In genomic region chr5:72244862-72245371, GRCh38 we compare ENCODE assay signal across 8 cellular contexts.
A peak's percentile ranks its signal among the peaks of the same experiment; 100 is the strongest.
DNase-seq lines count a peak whose midpoint lies in the region; ATAC-seq and TF ChIP-seq lines count a peak whose summit lies in the region.

No MANE protein-coding gene starts in this region.

- peaks cover 35% of the 10 kb centered on the region for H3F3A ChIP-seq in GM23248 (ENCODE audit: insufficient read depth)

- ATAC-seq in WTC11 = peak; percentile 92

- H3K27me3 Mint-ChIP-seq in WTC11 (ENCODE audit: low read depth) = no peaks in the 10 kb centered on the region

- CTCF ChIA-PET in WTC11 (lab: Charles Lee) = interaction anchor here (0.6 to 1.3 kb wide), 13 partner anchors 9 to 464 kb away, joined by 3 to 7 read pairs (median 3); no protein-coding TSS in a partner anchor

- in situ Hi-C loops in GM23248 (cut with MboI) = no loop called here

- H3K4me1 ChIP-seq in GM23248 (ENCODE audit: insufficient read depth) = peaks cover 57% of the 10 kb centered on the region
- peaks cover 26% of the 10 kb centered on the region for H3K4me1 ChIP-seq in Karpas-422 (ENCODE audit: low read length)
- H3K4me1 ChIP-seq in right atrium auricular region = peaks cover 0 to 55% of the 10 kb centered on the region in 2 donors

- POLR2A ChIA-PET in WTC11 (lab: Charles Lee) = no interaction called here

- peaks cover 44% of the 10 kb centered on the region for H3K79me2 ChIP-seq in GM23248 (ENCODE audit: insufficient read depth)
- peaks cover 92% of the 10 kb centered on the region for H3K79me2 ChIP-seq in Karpas-422 (ENCODE audit: low read length)

- H3K9ac ChIP-seq in GM23248 (no peak overlapping the region), Karpas-422 (ENCODE audit: low read length) (no peak overlapping the region)

- H3K27me3 ChIP-seq in GM23248 (replicated peaks; ENCODE audit: insufficient read depth) = no peaks in the 10 kb centered on the region
- H3K27me3 ChIP-seq in Karpas-422 (ENCODE audit: low read length) = no peaks in the 10 kb centered on the region
- H3K27me3 ChIP-seq in right atrium auricular region = no peaks in the 10 kb centered on the region

- TF ChIP-seq CTCF in WTC11 (IDR thresholded peaks at IDR 0.05) (no peak), right atrium auricular region (IDR thresholded peaks at IDR 0.05) (peak in 1 of 2 donors; percentile 36)

- H2AFZ ChIP-seq in GM23248 (no peak overlapping the region), Karpas-422 (ENCODE audit: low read length) (no peak overlapping the region)

- H3K9me3 ChIP-seq in GM23248 (ENCODE audit: low read depth) (no peaks in the 10 kb centered on the region), Karpas-422 (ENCODE audit: low read length) (no peaks in the 10 kb centered on the region), right atrium auricular region (no peaks in the 10 kb centered on the region)

- peak; percentile 14 for DNase-seq in DMS79 treated with DMSO at 0.1 percent for 48 hours (lab: John Stamatoyannopoulos, UW)
- DNase-seq in DMS79 (lab: John Stamatoyannopoulos, UW) = no peak
- DNase-seq in GM23248 = peak; percentile 78
- peak; percentile 75 for DNase-seq in Karpas-422
- peak; percentile 21 for DNase-seq in WTC11 (ENCODE audit: low spot score)
- no peak for DNase-seq in right atrium auricular region (ENCODE audit: low spot score)
- peak; percentile 87 for DNase-seq in superior temporal gyrus (ENCODE audit: extremely low spot score)
- no peak for DNase-seq in NOMO-1 (lab: John Stamatoyannopoulos, UW; ENCODE audit: unreplicated experiment in 2 of 2)

- H3K36me3 Mint-ChIP-seq in WTC11 = no peaks in the 10 kb centered on the region

- no peak overlapping the region for H3K4me3 Mint-ChIP-seq in WTC11

- WGBS in GM23248 (ENCODE audit: low coverage in 1 of 2, low lambda C conversion rate in 2 of 2, missing lambda C conversion rate in 2 of 2), 2 experiments = 96 to 97% methylated on average over 2 of the region's 2 CpGs

- no peak overlapping the region for H3K4me2 ChIP-seq in GM23248 (ENCODE audit: unreplicated experiment)
- no peak overlapping the region for H3K4me2 ChIP-seq in Karpas-422 (ENCODE audit: low read depth, low read length, poor library complexity, severe bottlenecking)

- H3K27ac Mint-ChIP-seq in WTC11 = peak overlapping the region; percentile 92

- no peak overlapping the region for H3K4me3 ChIP-seq in GM23248
- H3K4me3 ChIP-seq in Karpas-422 (ENCODE audit: low read length) = no peak overlapping the region
- no peak overlapping the region for H3K4me3 ChIP-seq in right atrium auricular region

- no peak overlapping the region for H3K27ac ChIP-seq in GM23248
- H3K27ac ChIP-seq in Karpas-422 (ENCODE audit: low read length) = peak overlapping the region; percentile 41
- H3K27ac ChIP-seq in right atrium auricular region = peak overlapping the region; percentile 62 to 85

- H4K20me1 ChIP-seq in GM23248 (ENCODE audit: insufficient read depth) (no peaks in the 10 kb centered on the region), Karpas-422 (ENCODE audit: insufficient read depth, low read depth, low read length) (no peaks in the 10 kb centered on the region)

- H3K9me3 Mint-ChIP-seq in WTC11 = no peaks in the 10 kb centered on the region

- H3K4me1 Mint-ChIP-seq in WTC11 = peaks cover 74% of the 10 kb centered on the region

- H3K36me3 ChIP-seq in GM23248 (ENCODE audit: low read depth) (no peaks in the 10 kb centered on the region), Karpas-422 (ENCODE audit: insufficient read depth, low read length) (no peaks in the 10 kb centered on the region), right atrium auricular region (no peaks in the 10 kb centered on the region)

- H3K9me2 ChIP-seq in GM23248 (ENCODE audit: insufficient read depth) = no peaks in the 10 kb centered on the region
- H3K9me2 ChIP-seq in Karpas-422 (replicated peaks; ENCODE audit: insufficient read depth, low read length) = no peaks in the 10 kb centered on the region

TF ChIP-seq in WTC11, 78 proteins besides CTCF, POLR2A, EP300 and RAD21 (continues in another document):
- TF ChIP-seq ZBTB21 (CRISPR knock-in tag; IDR thresholded peaks at IDR 0.05; ENCODE audit: borderline replicate concordance) (no peak), ZSCAN18 (CRISPR knock-in tag; IDR thresholded peaks at IDR 0.05) (no peak), MXD4 (CRISPR knock-in tag; IDR thresholded peaks at IDR 0.05; ENCODE audit: borderline replicate concordance) (no peak), ATF3 (CRISPR knock-in tag; conservative IDR thresholded peaks at IDR 0.05) (no peak), ATF2 (CRISPR knock-in tag; IDR thresholded peaks at IDR 0.05; ENCODE audit: borderline replicate concordance, low read depth) (no peak), MYBL2 (CRISPR knock-in tag; IDR thresholded peaks at IDR 0.05) (no peak), OVOL2 (CRISPR knock-in tag; IDR thresholded peaks at IDR 0.05; ENCODE audit: borderline replicate concordance) (no peak), MAX (CRISPR knock-in tag; IDR thresholded peaks at IDR 0.05) (no peak), JAZF1 (CRISPR knock-in tag; IDR thresholded peaks at IDR 0.05) (no peak), ARID4B (CRISPR knock-in tag; IDR thresholded peaks at IDR 0.05; ENCODE audit: borderline replicate concordance) (no peak), USF2 (CRISPR knock-in tag; IDR thresholded peaks at IDR 0.05) (no peak)

Comparison
In these comparisons a context has a peak if more than half of its experiments do, and no peak if none do; other contexts are left out.
1. DNase-seq: peak in DMS79 treated with DMSO at 0.1 percent for 48 hours (single experiment), GM23248 (single experiment), Karpas-422 (single experiment), WTC11 (single experiment) and superior temporal gyrus (single experiment); none in DMS79 (single experiment), right atrium auricular region (single experiment) and NOMO-1 (0 of 2).